Comparison of ENCODE assay signal across 1 cellular context in the genomic region with DNA sequence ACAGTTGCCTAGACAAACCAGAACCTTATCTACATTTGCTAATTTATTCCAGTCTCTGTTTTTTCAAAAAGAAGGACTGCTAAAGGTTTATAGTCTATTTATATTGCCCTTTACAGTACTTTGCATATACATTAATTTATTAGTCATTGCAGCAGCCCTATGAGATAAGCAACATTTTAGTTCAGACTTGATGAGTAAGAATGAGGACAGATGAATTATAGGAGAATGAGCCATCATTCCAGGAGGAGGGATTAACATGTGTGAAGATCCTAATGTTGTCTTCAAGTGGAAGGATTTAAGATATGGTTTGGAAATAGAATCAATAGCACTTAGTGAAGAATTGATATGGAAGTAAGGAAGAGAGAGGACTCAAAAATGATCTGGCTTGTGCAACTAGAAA.
TF ChIP-seq lines count a peak whose summit lies in the region.

No MANE protein-coding gene starts in this region.

TF ChIP-seq in IMR-90, 13 proteins besides CTCF, POLR2A, EP300 and RAD21:
- TF ChIP-seq SMC3 (IDR thresholded peaks at IDR 0.05; ENCODE audit: low read depth, low read length) = no peak
- TF ChIP-seq CEBPB (IDR thresholded peaks at IDR 0.05; ENCODE audit: low read depth, low read length) = 0 out of 2 replicates have a peak, but pooled peaks have one; percentile 37
- TF ChIP-seq, protein P1, sequence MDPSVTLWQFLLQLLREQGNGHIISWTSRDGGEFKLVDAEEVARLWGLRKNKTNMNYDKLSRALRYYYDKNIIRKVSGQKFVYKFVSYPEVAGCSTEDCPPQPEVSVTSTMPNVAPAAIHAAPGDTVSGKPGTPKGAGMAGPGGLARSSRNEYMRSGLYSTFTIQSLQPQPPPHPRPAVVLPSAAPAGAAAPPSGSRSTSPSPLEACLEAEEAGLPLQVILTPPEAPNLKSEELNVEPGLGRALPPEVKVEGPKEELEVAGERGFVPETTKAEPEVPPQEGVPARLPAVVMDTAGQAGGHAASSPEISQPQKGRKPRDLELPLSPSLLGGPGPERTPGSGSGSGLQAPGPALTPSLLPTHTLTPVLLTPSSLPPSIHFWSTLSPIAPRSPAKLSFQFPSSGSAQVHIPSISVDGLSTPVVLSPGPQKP (IDR thresholded peaks at IDR 0.05; ENCODE audit: borderline replicate concordance, low read depth, low read length) = no peak
- TF ChIP-seq, protein P2, sequence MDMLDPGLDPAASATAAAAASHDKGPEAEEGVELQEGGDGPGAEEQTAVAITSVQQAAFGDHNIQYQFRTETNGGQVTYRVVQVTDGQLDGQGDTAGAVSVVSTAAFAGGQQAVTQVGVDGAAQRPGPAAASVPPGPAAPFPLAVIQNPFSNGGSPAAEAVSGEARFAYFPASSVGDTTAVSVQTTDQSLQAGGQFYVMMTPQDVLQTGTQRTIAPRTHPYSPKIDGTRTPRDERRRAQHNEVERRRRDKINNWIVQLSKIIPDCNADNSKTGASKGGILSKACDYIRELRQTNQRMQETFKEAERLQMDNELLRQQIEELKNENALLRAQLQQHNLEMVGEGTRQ (IDR thresholded peaks at IDR 0.05; ENCODE audit: low read depth, low read length) = no peak
- TF ChIP-seq MAZ (IDR thresholded peaks at IDR 0.05; ENCODE audit: borderline replicate concordance, low read depth, low read length) = no peak
- TF ChIP-seq FOS (IDR thresholded peaks at IDR 0.05; ENCODE audit: low read depth, low read length) = peak; percentile 65
- TF ChIP-seq RFX5 (IDR thresholded peaks at IDR 0.05; ENCODE audit: low read depth, low read length) = no peak
- no peak for TF ChIP-seq BHLHE40 (IDR thresholded peaks at IDR 0.05; ENCODE audit: low read depth, low read length)
